In the genomic region with DNA sequence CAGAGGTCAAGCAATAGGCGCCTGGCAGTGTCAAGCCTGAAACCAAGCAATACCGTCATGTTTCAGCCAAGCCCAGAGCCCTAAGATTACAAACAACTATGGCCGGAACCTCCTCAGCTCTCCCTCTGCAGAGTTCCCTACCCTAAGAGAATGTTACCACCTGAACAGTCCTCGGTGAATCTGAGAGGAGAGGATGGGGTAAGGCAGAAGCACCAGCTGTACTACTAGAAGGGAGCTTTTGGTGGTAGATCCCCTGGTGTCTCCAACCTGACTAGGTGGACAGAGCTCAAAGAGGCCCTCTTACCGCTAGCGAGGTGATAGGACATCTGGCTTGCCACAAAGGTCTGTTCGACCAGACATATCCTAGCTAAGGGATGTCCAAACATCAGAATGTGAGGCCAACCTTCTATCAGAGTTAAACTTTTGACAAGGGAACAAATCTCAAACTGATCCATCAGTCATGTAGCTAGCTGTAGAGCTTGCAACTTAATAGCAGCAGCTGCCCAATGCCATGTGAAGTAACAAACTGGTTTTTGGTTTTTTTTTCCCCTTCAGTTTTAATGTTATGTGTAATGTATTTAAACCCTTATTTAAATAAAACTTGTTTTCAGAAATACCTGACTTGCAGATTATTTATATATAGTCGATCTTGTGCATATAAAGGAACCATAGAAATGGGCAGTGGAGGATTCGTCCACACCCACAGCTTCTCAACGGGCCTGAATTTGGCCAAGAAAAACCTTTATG, we compare ENCODE assay signal across 10 cellular contexts. TPM values are rescaled to one million over a fixed set of nuclear protein-coding genes. Genes with fewer than 3 reads are reported as not detected.
DNase-seq lines count a peak whose midpoint lies in the region; ATAC-seq, FAIRE-seq and TF ChIP-seq lines count a peak whose summit lies in the region.
"Had no signal": no experiment of that assay in that cellular context is flagged by ENCODE, and none has a peak within 500 bp of the region (broad histone marks: within the 10 kb centered on the region; RNA-seq: fewer than 3 reads in every experiment).

No MANE protein-coding gene starts in this region.

- peak overlapping the region; percentile 98 for H3K27ac Mint-ChIP-seq in stimulated activated naive CD8-positive, alpha-beta T cell treated with anti-CD3 and anti-CD28 coated beads, Interleukin-15, Interleukin-2, amounts not matched to agents 100 ng/mL and 50 ng/mL, for 24 hours
- H3K27ac Mint-ChIP-seq in activated naive CD8-positive, alpha-beta T cell treated with anti-CD3 and anti-CD28 coated beads, Interleukin-2, amount 10 ng/mL, durations not matched to agents 7 days and 5 days: peak overlapping the region; percentile 95

- peaks cover 6% of the 10 kb centered on the region for H3K4me1 ChIP-seq in keratinocyte (ENCODE audit: control insufficient read depth, extremely low read depth, insufficient read depth, low read length)
- H3K4me1 ChIP-seq in Peyer's patch: peaks cover 0 to 27% (median 8%) of the 10 kb centered on the region in 4 donors

- H3K27ac ChIP-seq in keratinocyte (ENCODE audit: control insufficient read depth, insufficient read depth, low read length): peak overlapping the region; percentile 19
- peak overlapping the region in 1 of 4 donors; percentile 100 for H3K27ac ChIP-seq in Peyer's patch

- no peak for DNase-seq in stimulated activated naive CD8-positive, alpha-beta T cell treated with anti-CD3 and anti-CD28 coated beads, Interleukin-15, Interleukin-2, amounts not matched to agents 100 U/mL and 50 U/mL, for 24 hours
- no peak for DNase-seq in activated naive CD8-positive, alpha-beta T cell treated with anti-CD3 and anti-CD28 coated beads, Interleukin-2, amount 10 ng/mL, durations not matched to agents 7 days and 5 days
- no peak for DNase-seq in keratinocyte (ENCODE audit: low read depth, low spot score)
- no peak for DNase-seq in SKM-1 treated with dmso at 0.1 percent for 144 hours (lab: John Stamatoyannopoulos, UW; ENCODE audit: unreplicated experiment)
- no peak for DNase-seq in Peyer's patch
- no peak for DNase-seq in ecto neural progenitor cell (ENCODE audit: low spot score)
- no peak for DNase-seq in HTR-8/SVneo (ENCODE audit: insufficient read length, low spot score)
- DNase-seq: activated gamma-delta T cell had no signal

- no peaks in the 10 kb centered on the region for H3K27me3 Mint-ChIP-seq in stimulated activated naive CD8-positive, alpha-beta T cell treated with anti-CD3 and anti-CD28 coated beads, Interleukin-15, Interleukin-2, amounts not matched to agents 100 ng/mL and 50 ng/mL, for 24 hours
- H3K27me3 Mint-ChIP-seq in activated naive CD8-positive, alpha-beta T cell treated with anti-CD3 and anti-CD28 coated beads, Interleukin-2, amount 10 ng/mL, durations not matched to agents 7 days and 5 days: no peaks in the 10 kb centered on the region

- H3K9me3 ChIP-seq in keratinocyte (ENCODE audit: control insufficient read depth, low read depth, low read length) (no peaks in the 10 kb centered on the region), Peyer's patch (no peaks in the 10 kb centered on the region)

- peak overlapping the region; percentile 99 for H3K9ac ChIP-seq in keratinocyte (ENCODE audit: control insufficient read depth, extremely low read depth, insufficient read depth, low read length)

- peaks cover 36% of the 10 kb centered on the region for H3K4me1 Mint-ChIP-seq in stimulated activated naive CD8-positive, alpha-beta T cell treated with anti-CD3 and anti-CD28 coated beads, Interleukin-15, Interleukin-2, amounts not matched to agents 100 ng/mL and 50 ng/mL, for 24 hours (ENCODE audit: low read depth)
- H3K4me1 Mint-ChIP-seq in activated naive CD8-positive, alpha-beta T cell treated with anti-CD3 and anti-CD28 coated beads, Interleukin-2, amount 10 ng/mL, durations not matched to agents 7 days and 5 days: peaks cover 32% of the 10 kb centered on the region

- no peak for FAIRE-seq in keratinocyte (lab: Jason Lieb, UNC)
- FAIRE-seq in HTR-8/SVneo (lab: Jason Lieb, UNC): no peak

- peak overlapping the region; percentile 95 for H3K4me3 Mint-ChIP-seq in stimulated activated naive CD8-positive, alpha-beta T cell treated with anti-CD3 and anti-CD28 coated beads, Interleukin-15, Interleukin-2, amounts not matched to agents 100 ng/mL and 50 ng/mL, for 24 hours
- peak overlapping the region; percentile 90 for H3K4me3 Mint-ChIP-seq in activated naive CD8-positive, alpha-beta T cell treated with anti-CD3 and anti-CD28 coated beads, Interleukin-2, amount 10 ng/mL, durations not matched to agents 7 days and 5 days

- POLR2A ChIA-PET in activated naive CD8-positive, alpha-beta T cell treated with anti-CD3 and anti-CD28 coated beads, Interleukin-2, amount 10 ng/mL, durations not matched to agents 7 days and 5 days (lab: Charles Lee): interaction anchor here (0.8 to 5.8 kb wide), 5 partner anchors 9 to 121 kb away, joined by 3 to 331 read pairs (median 27); a partner anchor contains a TSS

- peaks cover 20% of the 10 kb centered on the region for H3K79me2 ChIP-seq in keratinocyte (ENCODE audit: control insufficient read depth, insufficient read depth, low read length)

- no peaks in the 10 kb centered on the region for H3K9me3 Mint-ChIP-seq in stimulated activated naive CD8-positive, alpha-beta T cell treated with anti-CD3 and anti-CD28 coated beads, Interleukin-15, Interleukin-2, amounts not matched to agents 100 ng/mL and 50 ng/mL, for 24 hours
- H3K9me3 Mint-ChIP-seq in activated naive CD8-positive, alpha-beta T cell treated with anti-CD3 and anti-CD28 coated beads, Interleukin-2, amount 10 ng/mL, durations not matched to agents 7 days and 5 days: no peaks in the 10 kb centered on the region

- H3K27me3 ChIP-seq in keratinocyte (ENCODE audit: control insufficient read depth, extremely low read depth, insufficient read depth, low read length) (no peaks in the 10 kb centered on the region), Peyer's patch (no peaks in the 10 kb centered on the region)

- TF ChIP-seq POLR2A in Peyer's patch (IDR thresholded peaks at IDR 0.05): no peak

- H3K4me3 ChIP-seq in keratinocyte (ENCODE audit: control insufficient read depth in 2 of 3, extremely low read depth in 1 of 3, insufficient read depth in 2 of 3, low read depth in 1 of 3, low read length in 3 of 3) (peak overlapping the region in 1 of 3 experiments; percentile 99), Peyer's patch (peak overlapping the region in 1 of 4 donors; percentile 85)

- H3K36me3 ChIP-seq in keratinocyte (ENCODE audit: control insufficient read depth in 2 of 2, extremely low read depth in 1 of 2, insufficient read depth in 2 of 2, low read length in 2 of 2) (peaks cover 24 to 29% of the 10 kb centered on the region in 2 experiments), Peyer's patch (peaks cover 0 to 62% (median 20%) of the 10 kb centered on the region in 3 donors)

- ATAC-seq in stimulated activated naive CD8-positive, alpha-beta T cell treated with anti-CD3 and anti-CD28 coated beads, Interleukin-15, Interleukin-2, amounts not matched to agents 100 U/mL and 50 U/mL, for 24 hours: no peak
- ATAC-seq in activated naive CD8-positive, alpha-beta T cell treated with anti-CD3 and anti-CD28 coated beads, Interleukin-2, amount 10 ng/mL, durations not matched to agents 7 days and 5 days (ENCODE audit: low read depth): no peak

- peaks cover 29% of the 10 kb centered on the region for H4K20me1 ChIP-seq in keratinocyte (ENCODE audit: control insufficient read depth, extremely low read depth, insufficient read depth, low read length)

- H3K36me3 Mint-ChIP-seq in stimulated activated naive CD8-positive, alpha-beta T cell treated with anti-CD3 and anti-CD28 coated beads, Interleukin-15, Interleukin-2, amounts not matched to agents 100 ng/mL and 50 ng/mL, for 24 hours (ENCODE audit: low read depth): peaks cover 54% of the 10 kb centered on the region
- H3K36me3 Mint-ChIP-seq in activated naive CD8-positive, alpha-beta T cell treated with anti-CD3 and anti-CD28 coated beads, Interleukin-2, amount 10 ng/mL, durations not matched to agents 7 days and 5 days: peaks cover 33% of the 10 kb centered on the region

- dilution Hi-C loops in keratinocyte (cut with MboI; ENCODE audit: extremely low pct_ligation_motif_present, low sequenced_read_pairs): no loop called here

- TF ChIP-seq CTCF in keratinocyte (optimal IDR thresholded peaks at IDR 0.05 in 1 of 3, IDR thresholded peaks at IDR 0.05 in 1 of 3, conservative IDR thresholded peaks at IDR 0.05 in 1 of 3; ENCODE audit: extremely low read depth in 1 of 3, insufficient read depth in 2 of 3, low read length in 3 of 3) (no peak), Peyer's patch (IDR thresholded peaks at IDR 0.05) (no peak)

- H3K9me1 ChIP-seq in keratinocyte (ENCODE audit: control insufficient read depth, extremely low read depth, insufficient read depth, low read length): no peaks in the 10 kb centered on the region

- no peak overlapping the region for H2AFZ ChIP-seq in keratinocyte (ENCODE audit: control insufficient read depth, low read length)

- H3K4me2 ChIP-seq in keratinocyte (ENCODE audit: control insufficient read depth, extremely low read depth, insufficient read depth, low read depth, low read length): peak overlapping the region; percentile 94

RNA-seq across cellular contexts. Expression of a gene that starts 2.5 kb away (rescaled TPM):
- 100 to 1,000 TPM; 682 to 723 TPM for total RNA-seq in activated naive CD8-positive, alpha-beta T cell treated with anti-CD3 and anti-CD28 coated beads, Interleukin-2, amount 10 ng/mL, durations not matched to agents 7 days and 5 days
- 236 to 308 TPM (median 272 TPM) in 3 replicates for polyA plus RNA-seq in keratinocyte
- 1,255 TPM for polyA plus RNA-seq in keratinocyte (2011; ENCODE audit: low read depth)
- 367 and 580 TPM in 2 replicates for polyA plus RNA-seq in keratinocyte (2011; cell fraction: cytosol; rRNA removed)
- polyA plus RNA-seq in keratinocyte (2011; cell fraction: nucleus; rRNA removed): 378 and 447 TPM in 2 replicates
- 695 and 2,008 TPM in 2 replicates for polyA plus RNA-seq in keratinocyte (2012; ENCODE audit: low replicate concordance)
- 71.7 to 141 TPM (median 108 TPM) in 3 replicates for polyA minus RNA-seq in keratinocyte
- 100 TPM for polyA minus RNA-seq in keratinocyte (2011; cell fraction: cytosol; rRNA and poly(A)+ RNA removed)
- 71.1 and 103 TPM in 2 replicates for polyA minus RNA-seq in keratinocyte (2011; cell fraction: nucleus; rRNA and poly(A)+ RNA removed)
- total RNA-seq in Peyer's patch: 100 to 1,000 TPM; 123 to 226 (median 188) TPM

RNA-seq across cellular contexts. Expression of a gene that starts 20.9 kb away (rescaled TPM):
- total RNA-seq in activated naive CD8-positive, alpha-beta T cell treated with anti-CD3 and anti-CD28 coated beads, Interleukin-2, amount 10 ng/mL, durations not matched to agents 7 days and 5 days: not detected
- polyA plus RNA-seq in keratinocyte: 0.40 to 4.8 TPM (median 0.87 TPM) in 3 replicates
- 4.0 TPM for polyA plus RNA-seq in keratinocyte (2011; ENCODE audit: low read depth)
- polyA plus RNA-seq in keratinocyte (2011; cell fraction: cytosol; rRNA removed): 2.4 and 3.9 TPM in 2 replicates
- polyA plus RNA-seq in keratinocyte (2011; cell fraction: nucleus; rRNA removed): 1.4 and 2.1 TPM in 2 replicates
- 2.0 and 15.0 TPM in 2 replicates for polyA plus RNA-seq in keratinocyte (2012; ENCODE audit: low replicate concordance)
- polyA minus RNA-seq in keratinocyte: 0.76 TPM in 1 of 3 replicates, not detected in the others
- not detected for polyA minus RNA-seq in keratinocyte (2011; cell fraction: cytosol; rRNA and poly(A)+ RNA removed)
- polyA minus RNA-seq in keratinocyte (2011; cell fraction: nucleus; rRNA and poly(A)+ RNA removed): not detected in 2 replicates
- not detected for total RNA-seq in Peyer's patch
- total RNA-seq: urinary bladder had no signal
- polyA plus RNA-seq: urinary bladder had no signal

RNA-seq across cellular contexts. Expression of a gene that starts 43.2 kb away (rescaled TPM):
- total RNA-seq in activated naive CD8-positive, alpha-beta T cell treated with anti-CD3 and anti-CD28 coated beads, Interleukin-2, amount 10 ng/mL, durations not matched to agents 7 days and 5 days: under 1 TPM in 1 of 2 experiments, not detected in 1; 0.14 TPM
- polyA plus RNA-seq in keratinocyte: 0.95 to 2.3 TPM (median 1.6 TPM) in 3 replicates
- polyA plus RNA-seq in keratinocyte (2011; ENCODE audit: low read depth): 5.9 TPM
- 0.95 and 1.3 TPM in 2 replicates for polyA plus RNA-seq in keratinocyte (2011; cell fraction: cytosol; rRNA removed)
- 11.3 and 11.7 TPM in 2 replicates for polyA plus RNA-seq in keratinocyte (2011; cell fraction: nucleus; rRNA removed)
- 1.2 and 8.8 TPM in 2 replicates for polyA plus RNA-seq in keratinocyte (2012; ENCODE audit: low replicate concordance)
- 0.66 to 1.2 TPM (median 0.80 TPM) in 3 replicates for polyA minus RNA-seq in keratinocyte
- polyA minus RNA-seq in keratinocyte (2011; cell fraction: cytosol; rRNA and poly(A)+ RNA removed): not detected
- 1.3 and 1.8 TPM in 2 replicates for polyA minus RNA-seq in keratinocyte (2011; cell fraction: nucleus; rRNA and poly(A)+ RNA removed)
- 1 to 10 TPM in 1 of 4 donors, under 1 TPM in 1, not detected in 2; 0.94 to 5.0 TPM for total RNA-seq in Peyer's patch
- total RNA-seq: urinary bladder had no signal
